Comparison of ENCODE assay signal across 2 cellular contexts in genomic region chr19:13363954-13364353, GRCh38.
TF ChIP-seq lines count a peak whose summit lies in the region.

No MANE protein-coding gene starts in this region.

TF ChIP-seq in GM23338, 12 proteins besides CTCF, POLR2A, EP300 and RAD21:
- TF ChIP-seq ZNF462 (CRISPR knock-in tag; IDR thresholded peaks at IDR 0.05) (no peak), NANOG (IDR thresholded peaks at IDR 0.05; ENCODE audit: borderline replicate concordance) (no peak), ETS1 (IDR thresholded peaks at IDR 0.05) (no peak), JUNB (IDR thresholded peaks at IDR 0.05; ENCODE audit: unreplicated experiment) (no peak), ZNF114 (CRISPR knock-in tag; IDR thresholded peaks at IDR 0.05) (no peak), EZH2 (IDR thresholded peaks at IDR 0.05; ENCODE audit: low read depth, unreplicated experiment) (no peak), EZH2phosphoT487 (IDR thresholded peaks at IDR 0.05; ENCODE audit: unreplicated experiment) (no peak)

TF ChIP-seq in WTC11, 78 proteins besides CTCF, POLR2A, EP300 and RAD21 (continued from another document):
- TF ChIP-seq TP53 (CRISPR knock-in tag; IDR thresholded peaks at IDR 0.05) (no peak), HMGXB4 (CRISPR knock-in tag; IDR thresholded peaks at IDR 0.05) (no peak), CREM (CRISPR knock-in tag; IDR thresholded peaks at IDR 0.05) (no peak), GABPB1 (CRISPR knock-in tag; IDR thresholded peaks at IDR 0.05) (no peak)
